Comparison of ENCODE assay signal across 13 cellular contexts in genomic region chr17:4585203-4585939, GRCh38. TPM values are rescaled to one million over a fixed set of nuclear protein-coding genes. Genes with fewer than 3 reads are reported as not detected.
DNase-seq lines count a peak whose midpoint lies in the region; ATAC-seq and TF ChIP-seq lines count a peak whose summit lies in the region.
"Had no signal": no experiment of that assay in that cellular context is flagged by ENCODE, and none has a peak within 500 bp of the region (broad histone marks: within the 10 kb centered on the region; RNA-seq: fewer than 3 reads in every experiment).

No MANE protein-coding gene starts in this region.

- H3K27ac ChIP-seq in esophagus (ENCODE audit: low read depth in 2 of 2, low read length in 1 of 2): peak overlapping the region; percentile 32 to 47
- H3K27ac ChIP-seq in aorta (ENCODE audit: low read depth in 1 of 2, low read length in 2 of 2): no peak overlapping the region
- H3K27ac ChIP-seq: C4-2B had no signal

- DNase-seq in natural killer cell (no peak), nephron progenitor cell (peak; percentile 56), aorta (peak; percentile 37 to 71), T-helper 9 cell (no peak)
- DNase-seq in natural killer cell treated with Interleukin-12 subunit alpha and Interleukin-12 subunit beta and Interleukin-15 and Interleukin-18, amount 100 ng/mL, for 72 hours (ENCODE audit: low spot score): no peak
- DNase-seq: cerebellar nuclear complex, NCI-H510A had no signal

- H3K4me1 ChIP-seq in esophagus (ENCODE audit: control insufficient read depth in 2 of 2, insufficient read depth in 2 of 2, low read length in 1 of 2) (peaks cover 5% of the 10 kb centered on the region in 2 donors), aorta (ENCODE audit: control insufficient read depth in 1 of 2, insufficient read depth in 2 of 2, low read length in 2 of 2) (no peaks in the 10 kb centered on the region)

- no peaks in the 10 kb centered on the region for H3K9me3 Mint-ChIP-seq in natural killer cell
- no peaks in the 10 kb centered on the region for H3K9me3 Mint-ChIP-seq in natural killer cell treated with Interleukin-12 subunit alpha and Interleukin-12 subunit beta and Interleukin-15 and Interleukin-18, amount 100 ng/mL, for 72 hours
- H3K9me3 Mint-ChIP-seq in nephron progenitor cell: no peaks in the 10 kb centered on the region

- H3K4me1 Mint-ChIP-seq in natural killer cell: peaks cover 0 to 4% of the 10 kb centered on the region in 2 donors
- H3K4me1 Mint-ChIP-seq in natural killer cell treated with Interleukin-12 subunit alpha and Interleukin-12 subunit beta and Interleukin-15 and Interleukin-18, amount 100 ng/mL, for 72 hours (ENCODE audit: low read depth in 2 of 2): peaks cover 0 to 6% of the 10 kb centered on the region in 2 donors
- H3K4me1 Mint-ChIP-seq in nephron progenitor cell: peaks cover 83% of the 10 kb centered on the region

- H3K36me3 Mint-ChIP-seq in natural killer cell: no peaks in the 10 kb centered on the region
- no peaks in the 10 kb centered on the region for H3K36me3 Mint-ChIP-seq in natural killer cell treated with Interleukin-12 subunit alpha and Interleukin-12 subunit beta and Interleukin-15 and Interleukin-18, amount 100 ng/mL, for 72 hours
- H3K36me3 Mint-ChIP-seq in nephron progenitor cell (ENCODE audit: low read depth): no peaks in the 10 kb centered on the region

- WGBS in esophagus, 2 donors: 45 to 54% methylated on average over 28 of the region's 28 CpGs
- 76 to 83% methylated on average over 27 to 28 of the region's 28 CpGs for WGBS in aorta, 2 donors

- H3K36me3 ChIP-seq in esophagus (ENCODE audit: control insufficient read depth in 2 of 2, insufficient read depth in 2 of 2, low read length in 1 of 2) (no peaks in the 10 kb centered on the region), aorta (ENCODE audit: control insufficient read depth in 1 of 2, insufficient read depth in 2 of 2, low read length in 1 of 2) (no peaks in the 10 kb centered on the region)

- no peak for TF ChIP-seq CTCF in natural killer cell (IDR thresholded peaks at IDR 0.05)
- TF ChIP-seq CTCF in nephron progenitor cell (IDR thresholded peaks at IDR 0.05): no peak

- H3K4me3 ChIP-seq in esophagus (ENCODE audit: low read depth in 1 of 2, low read length in 2 of 2) (peak overlapping the region; percentile 40 to 42), aorta (ENCODE audit: low read length in 2 of 2) (no peak overlapping the region)
- H3K4me3 ChIP-seq: K562 had no signal

- intact Hi-C loops in natural killer cell (cut with micrococcal nuclease): no loop called here
- intact Hi-C loops in aorta (cut with DNase I): no loop called here

- H3K27me3 ChIP-seq in esophagus (ENCODE audit: control insufficient read depth in 1 of 2, insufficient read depth in 2 of 2, low read length in 2 of 2): peaks cover 0 to 3% of the 10 kb centered on the region in 2 donors
- H3K27me3 ChIP-seq in aorta (ENCODE audit: control insufficient read depth in 1 of 2, insufficient read depth in 2 of 2, low read length in 1 of 2): no peaks in the 10 kb centered on the region

- no peak overlapping the region for H3K27ac Mint-ChIP-seq in natural killer cell
- H3K27ac Mint-ChIP-seq in natural killer cell treated with Interleukin-12 subunit alpha and Interleukin-12 subunit beta and Interleukin-15 and Interleukin-18, amount 100 ng/mL, for 72 hours: no peak overlapping the region
- no peak overlapping the region for H3K27ac Mint-ChIP-seq in nephron progenitor cell

- no peak for ATAC-seq in natural killer cell
- ATAC-seq in natural killer cell treated with Interleukin-12 subunit alpha and Interleukin-12 subunit beta and Interleukin-15 and Interleukin-18, amount 100 ng/mL, for 72 hours: no peak
- no peak for ATAC-seq in aorta (ENCODE audit: low FRiP score)
- ATAC-seq in GM19351 (IDR thresholded peaks at IDR 0.05; ENCODE audit: unreplicated experiment): no peak
- ATAC-seq in HG03025 (IDR thresholded peaks at IDR 0.05; ENCODE audit: low FRiP score, unreplicated experiment): no peak
- ATAC-seq: K562, SK-N-SH treated with all-trans-retinoic acid at 6 μM for 48 hours had no signal

- H3K9me3 ChIP-seq in esophagus (ENCODE audit: control insufficient read depth in 2 of 2, insufficient read depth in 1 of 2, low read depth in 1 of 2, low read length in 1 of 2): no peaks in the 10 kb centered on the region
- no peaks in the 10 kb centered on the region for H3K9me3 ChIP-seq in aorta (ENCODE audit: control insufficient read depth, low read length)

- H3K4me3 Mint-ChIP-seq in natural killer cell (peak overlapping the region; percentile 49), nephron progenitor cell (peak overlapping the region; percentile 89)
- H3K4me3 Mint-ChIP-seq in natural killer cell treated with Interleukin-12 subunit alpha and Interleukin-12 subunit beta and Interleukin-15 and Interleukin-18, amount 100 ng/mL, for 72 hours: no peak overlapping the region

- peaks cover 26 to 38% of the 10 kb centered on the region in 2 donors for H3K27me3 Mint-ChIP-seq in natural killer cell (ENCODE audit: low read depth in 2 of 2)
- H3K27me3 Mint-ChIP-seq in natural killer cell treated with Interleukin-12 subunit alpha and Interleukin-12 subunit beta and Interleukin-15 and Interleukin-18, amount 100 ng/mL, for 72 hours: peaks cover 25 to 32% of the 10 kb centered on the region in 2 donors
- peaks cover 61% of the 10 kb centered on the region for H3K27me3 Mint-ChIP-seq in nephron progenitor cell (ENCODE audit: low read depth, poor library complexity)

RNA-seq across cellular contexts. Expression of gene SMTNL2, which starts 1.0 kb away (rescaled TPM):
- not detected for total RNA-seq in natural killer cell
- not detected for total RNA-seq in natural killer cell treated with Interleukin-12 subunit alpha and Interleukin-12 subunit beta and Interleukin-15 and Interleukin-18, amount 100 ng/mL, for 72 hours
- polyA plus RNA-seq in esophagus: 1 to 10 TPM in 1 of 2 donors, under 1 TPM in 1; 0.53 to 1.4 TPM
- total RNA-seq in aorta: 1 to 10 TPM in 1 of 2 donors, under 1 TPM in 1; 0.49 to 1.7 TPM
- polyA plus RNA-seq in aorta: not detected
- total RNA-seq: K562 had no signal
- polyA plus RNA-seq: K562 had no signal

RNA-seq across cellular contexts. Expression of gene GGT6, which starts 25.0 kb away (rescaled TPM):
- total RNA-seq in natural killer cell (not detected), aorta (not detected)
- total RNA-seq in natural killer cell treated with Interleukin-12 subunit alpha and Interleukin-12 subunit beta and Interleukin-15 and Interleukin-18, amount 100 ng/mL, for 72 hours: not detected
- polyA plus RNA-seq in esophagus (10 to 100 TPM; 49.5 to 72.3 TPM), aorta (1 to 10 TPM in 1 of 2 donors, not detected in 1; 3.5 TPM)
- polyA plus RNA-seq: K562 had no signal

RNA-seq across cellular contexts. Expression of gene MYBBP1A, which starts 30.2 kb away (rescaled TPM):
- total RNA-seq in natural killer cell (10 to 100 TPM; 50.5 to 58.1 (median 52.7) TPM), aorta (10 to 100 TPM; 35.2 to 36.6 TPM)
- total RNA-seq in natural killer cell treated with Interleukin-12 subunit alpha and Interleukin-12 subunit beta and Interleukin-15 and Interleukin-18, amount 100 ng/mL, for 72 hours: 100 to 1,000 TPM in 1 of 2 donors, 10 to 100 TPM in 1; 92.3 to 246 TPM
- polyA plus RNA-seq in esophagus (10 to 100 TPM; 32.6 to 44.8 TPM), aorta (10 to 100 TPM in 1 of 2 donors, 1 to 10 TPM in 1; 8.0 to 37.6 TPM)

RNA-seq across cellular contexts. Expression of gene ALOX15, which starts 56.1 kb away (rescaled TPM):
- not detected for total RNA-seq in natural killer cell
- total RNA-seq in natural killer cell treated with Interleukin-12 subunit alpha and Interleukin-12 subunit beta and Interleukin-15 and Interleukin-18, amount 100 ng/mL, for 72 hours: not detected
- under 1 TPM; 0.04 to 0.22 TPM for polyA plus RNA-seq in esophagus
- not detected for total RNA-seq in aorta
- not detected for polyA plus RNA-seq in aorta
- total RNA-seq: K562 had no signal
- polyA plus RNA-seq: K562 had no signal

Comparison
In these comparisons a context has a peak if more than half of its experiments do, and no peak if none do; other contexts are left out.
1. DNase-seq: peak in nephron progenitor cell (single experiment) and aorta (2 of 2); none in natural killer cell (single experiment), natural killer cell treated with Interleukin-12 subunit alpha and Interleukin-12 subunit beta and Interleukin-15 and Interleukin-18, amount 100 ng/mL, for 72 hours (single experiment) and T-helper 9 cell (single experiment).
2. H3K27ac ChIP-seq: peak in esophagus (2 of 2); none in aorta (0 of 2).
3. H3K4me3 ChIP-seq: peak in esophagus (2 of 2); none in aorta (0 of 2).